ENCODE assay signal across 28 cellular contexts in genomic region chr12:42807766-42808165, GRCh38.
"Had no signal": no experiment of that assay in that cellular context is flagged by ENCODE, and none has a peak within 500 bp of the region (broad histone marks: within the 10 kb centered on the region; RNA-seq: fewer than 3 reads in every experiment).

No MANE protein-coding gene starts in this region.

- H3K27me3 Mint-ChIP-seq: activated naive CD8-positive, alpha-beta T cell; central memory CD8-positive, alpha-beta T cell had no signal

- ATAC-seq: activated T-cell treated with anti-CD3 and anti-CD28 coated beads, Interleukin-2, amount 50 U/mL, for 72 hours; gastrocnemius medialis; left colon; natural killer cell; stimulated activated naive CD8-positive, alpha-beta T cell treated with anti-CD3 and anti-CD28 coated beads, Interleukin-15, Interleukin-2, amounts not matched to agents 100 U/mL and 50 U/mL, for 24 hours had no signal

- H2AFZ ChIP-seq: neural progenitor cell had no signal

- H3K36me3 ChIP-seq: adrenal gland, ascending aorta, colonic mucosa, gastrocnemius medialis, neural progenitor cell, right atrium auricular region, transverse colon had no signal

- H3K27ac ChIP-seq: adrenal gland, ascending aorta, colonic mucosa, gastrocnemius medialis, neural progenitor cell, right atrium auricular region, testis, transverse colon had no signal

- H3K36me3 Mint-ChIP-seq: activated naive CD8-positive, alpha-beta T cell; immature natural killer cell; natural killer cell; neural progenitor cell had no signal

- H3K4me2 ChIP-seq: neural progenitor cell had no signal

- H3K4me1 Mint-ChIP-seq: central memory CD8-positive, alpha-beta T cell; immature natural killer cell; natural killer cell had no signal

- H3K4me3 ChIP-seq: adrenal gland, ascending aorta, colonic mucosa, gastrocnemius medialis, neural progenitor cell, right atrium auricular region, testis, transverse colon had no signal

- H3K27ac Mint-ChIP-seq: activated naive CD8-positive, alpha-beta T cell; activated T-cell treated with anti-CD3 and anti-CD28 coated beads, Interleukin-2, amount 50 U/mL, for 72 hours; immature natural killer cell; natural killer cell; neural progenitor cell had no signal

- H3K4me1 ChIP-seq: adrenal gland, ascending aorta, colonic mucosa, gastrocnemius medialis, neural progenitor cell, right atrium auricular region, testis, transverse colon had no signal

- DNase-seq: activated CD4-positive, alpha-beta T cell treated with anti-CD3 and anti-CD28 coated beads for 4 hours; activated CD4-positive, alpha-beta T cell treated with anti-CD3 and anti-CD28 coated beads, Interleukin-2, amount 50 U/mL, for 4 hours; activated CD4-positive, CD25-positive, alpha-beta regulatory T cell; activated naive CD4-positive, alpha-beta T cell; activated T-cell treated with anti-CD3 and anti-CD28 coated beads for 4 hours; activated T-cell treated with anti-CD3 and anti-CD28 coated beads, Interleukin-2, amount 50 U/mL, for 72 hours; adrenal gland; colonic mucosa; effector CD8-positive, alpha-beta T cell; gastrocnemius medialis; head of caudate nucleus; hypothalamus; immature natural killer cell; kidney; left colon; mammary epithelial cell; natural killer cell; occipital lobe; stimulated activated CD4-positive, alpha-beta T cell treated with anti-CD3 and anti-CD28 coated beads, Interleukin-4, amount 100 ng/mL, for 1 hour; stimulated activated naive CD8-positive, alpha-beta T cell treated with anti-CD3 and anti-CD28 coated beads, Interleukin-15, Interleukin-2, amounts not matched to agents 100 U/mL and 50 U/mL, for 24 hours; T-helper 1 cell; testis; transverse colon had no signal

- H3K4me3 Mint-ChIP-seq: activated naive CD8-positive, alpha-beta T cell; activated T-cell treated with anti-CD3 and anti-CD28 coated beads, Interleukin-2, amount 50 U/mL, for 72 hours; central memory CD8-positive, alpha-beta T cell; immature natural killer cell; natural killer cell; neural progenitor cell had no signal

- H3K27me3 ChIP-seq: adrenal gland, ascending aorta, colonic mucosa, gastrocnemius medialis, neural progenitor cell, right atrium auricular region, testis, transverse colon had no signal

- H3K9ac ChIP-seq: neural progenitor cell had no signal

- H3K9me3 ChIP-seq: adrenal gland, ascending aorta, colonic mucosa, gastrocnemius medialis, right atrium auricular region, testis, transverse colon had no signal
